ENCODE assay signal across 1 cellular context in the genomic region with DNA sequence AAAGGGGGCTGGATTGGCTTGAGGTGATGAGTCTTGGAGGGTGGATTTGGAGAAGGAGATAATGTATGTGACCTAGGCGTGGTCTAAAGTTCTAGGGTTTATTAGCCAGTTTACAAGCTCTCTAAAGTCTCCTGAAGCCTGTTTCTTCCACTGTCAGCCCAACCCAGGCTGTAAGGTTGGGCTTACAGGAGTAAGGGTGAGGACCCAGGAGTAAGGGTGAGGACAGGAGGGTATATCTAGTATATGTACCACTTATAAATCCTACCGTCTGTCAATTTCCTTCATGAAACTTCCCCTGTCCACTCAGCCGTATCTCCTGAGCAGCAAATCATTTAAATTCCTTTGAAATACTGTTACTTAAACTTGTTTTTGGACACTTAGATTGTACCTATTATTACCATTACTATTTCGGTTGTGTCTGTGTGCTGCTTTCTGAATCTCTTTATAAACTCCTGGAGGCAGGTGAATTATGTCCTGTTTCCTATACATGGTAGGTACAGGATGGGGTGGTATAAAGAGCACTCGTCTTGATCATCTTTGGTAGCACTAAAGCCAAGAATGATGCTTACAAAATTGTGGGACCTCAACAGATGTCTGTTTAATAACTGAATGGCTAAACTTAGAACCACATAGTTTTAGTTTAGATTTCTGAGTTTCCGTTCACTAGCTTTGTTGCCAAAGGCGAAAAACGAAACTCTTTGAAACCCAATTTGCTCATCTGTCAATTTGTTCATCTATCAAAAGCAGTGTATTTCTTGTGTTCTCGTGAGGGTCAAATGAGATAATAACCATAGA.
TF ChIP-seq lines count a peak whose summit lies in the region.

No MANE protein-coding gene starts in this region.

TF ChIP-seq in GM12878, 131 proteins besides CTCF, POLR2A, EP300 and RAD21 (continued from another document):
- TF ChIP-seq FOS (IDR thresholded peaks at IDR 0.05; ENCODE audit: borderline replicate concordance, extremely low read depth, insufficient read length) (no peak), PML (IDR thresholded peaks at IDR 0.05; ENCODE audit: low read length) (0 out of 2 replicates have a peak, but pooled peaks have one; percentile 22), JUND (IDR thresholded peaks at IDR 0.05; ENCODE audit: low read depth, low read length) (no peak), HCFC1 (IDR thresholded peaks at IDR 0.05; ENCODE audit: low read length) (no peak), TCF12 (IDR thresholded peaks at IDR 0.05; ENCODE audit: low read depth, low read length) (0 out of 2 replicates have a peak, but pooled peaks have one; percentile 37), ZNF24 (IDR thresholded peaks at IDR 0.05) (no peak), FOXM1 (IDR thresholded peaks at IDR 0.05; ENCODE audit: low read depth, low read length) (peak; percentile 72; the same call in 1 of the 2 replicates), MEF2A (IDR thresholded peaks at IDR 0.05; ENCODE audit: insufficient read depth, low read depth, low read length) (0 out of 2 replicates have a peak, but pooled peaks have one; percentile 64), TCF3 (IDR thresholded peaks at IDR 0.05; ENCODE audit: borderline replicate concordance, insufficient read depth, low read depth, low read length) (no peak), SIN3A (IDR thresholded peaks at IDR 0.05; ENCODE audit: low read depth, low read length) (no peak)
- TF ChIP-seq, protein P1, sequence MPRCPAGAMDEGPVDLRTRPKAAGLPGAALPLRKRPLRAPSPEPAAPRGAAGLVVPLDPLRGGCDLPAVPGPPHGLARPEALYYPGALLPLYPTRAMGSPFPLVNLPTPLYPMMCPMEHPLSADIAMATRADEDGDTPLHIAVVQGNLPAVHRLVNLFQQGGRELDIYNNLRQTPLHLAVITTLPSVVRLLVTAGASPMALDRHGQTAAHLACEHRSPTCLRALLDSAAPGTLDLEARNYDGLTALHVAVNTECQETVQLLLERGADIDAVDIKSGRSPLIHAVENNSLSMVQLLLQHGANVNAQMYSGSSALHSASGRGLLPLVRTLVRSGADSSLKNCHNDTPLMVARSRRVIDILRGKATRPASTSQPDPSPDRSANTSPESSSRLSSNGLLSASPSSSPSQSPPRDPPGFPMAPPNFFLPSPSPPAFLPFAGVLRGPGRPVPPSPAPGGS (IDR thresholded peaks at IDR 0.05; ENCODE audit: borderline replicate concordance, insufficient read depth, low read depth, low read length, poor library complexity, severe bottlenecking) = no peak
